14 cellular contexts compared by ENCODE assay signal in genomic region chr12:122866379-122866778, GRCh38. TPM values are rescaled to one million over a fixed set of nuclear protein-coding genes. Genes with fewer than 3 reads are reported as not detected.
DNase-seq lines count a peak whose midpoint lies in the region; ATAC-seq and TF ChIP-seq lines count a peak whose summit lies in the region.
"Had no signal": no experiment of that assay in that cellular context is flagged by ENCODE, and none has a peak within 500 bp of the region (broad histone marks: within the 10 kb centered on the region; RNA-seq: fewer than 3 reads in every experiment).

No MANE protein-coding gene starts in this region.

- POLR2A ChIA-PET in HEK293 (lab: Yijun Ruan, JAX) = no interaction called here
- POLR2A ChIA-PET in activated CD4-positive, alpha-beta memory T cell treated with anti-CD3 and anti-CD28 coated beads for 36 hours (lab: Charles Lee) = no interaction called here

- TF ChIP-seq CTCF in HEK293 (tag by site-specific recombination; IDR thresholded peaks at IDR 0.05) = no peak
- TF ChIP-seq CTCF in endothelial cell (IDR thresholded peaks at IDR 0.05; ENCODE audit: unreplicated experiment) = no peak
- TF ChIP-seq CTCF in liver (IDR thresholded peaks at IDR 0.05; ENCODE audit: low read depth, low read length, missing input control) = no peak

- H3K27me3 ChIP-seq in liver (ENCODE audit: control insufficient read depth in 4 of 4, insufficient read depth in 4 of 4, low read length in 3 of 4) = no peaks in the 10 kb centered on the region
- H3K27me3 ChIP-seq: hepatocyte had no signal

- peaks cover 8% of the 10 kb centered on the region for H3K4me1 Mint-ChIP-seq in endothelial cell (ENCODE audit: unreplicated experiment)
- peaks cover 80% of the 10 kb centered on the region for H3K4me1 Mint-ChIP-seq in stimulated activated memory B cell treated with anti-CD40 and anti-IgM and Interleukin-4, amounts not matched to agents 10 μg/mL and 1 μg/mL and 100 μg/mL, for 72 hours
- peaks cover 7% of the 10 kb centered on the region for H3K4me1 Mint-ChIP-seq in activated CD4-positive, alpha-beta memory T cell treated with anti-CD3 and anti-CD28 coated beads for 36 hours (ENCODE audit: low read depth)
- peaks cover 5% of the 10 kb centered on the region for H3K4me1 Mint-ChIP-seq in T-helper 2 cell treated with Interferon-gamma antibody and Interleukin-4, amounts not matched to agents 5 μg/mL and 100 μg/mL, for 36 hours (ENCODE audit: low read depth)

- no peaks in the 10 kb centered on the region for H3K9me3 ChIP-seq in HEK293 (ENCODE audit: control insufficient read depth, insufficient read depth, low read depth, low read length)
- no peaks in the 10 kb centered on the region for H3K9me3 ChIP-seq in liver (ENCODE audit: control insufficient read depth in 4 of 4, low read length in 3 of 4)

- H3K27ac ChIP-seq in HEK293 (ENCODE audit: extremely low read depth, low read depth, low read length) (no peak overlapping the region), liver (ENCODE audit: low read depth in 1 of 2, low read length in 2 of 2) (peak overlapping the region; percentile 78 to 91)

- peak in 1 of 2 donors; percentile 12 for TF ChIP-seq RAD21 in liver (IDR thresholded peaks at IDR 0.05)

- H3K27ac Mint-ChIP-seq in endothelial cell (ENCODE audit: unreplicated experiment) = peak overlapping the region; percentile 61
- H3K27ac Mint-ChIP-seq in stimulated activated memory B cell treated with anti-CD40 and anti-IgM and Interleukin-4, amounts not matched to agents 10 μg/mL and 1 μg/mL and 100 μg/mL, for 72 hours = peak overlapping the region; percentile 55
- no peak overlapping the region for H3K27ac Mint-ChIP-seq in activated CD4-positive, alpha-beta memory T cell treated with anti-CD3 and anti-CD28 coated beads for 36 hours
- no peak overlapping the region for H3K27ac Mint-ChIP-seq in T-helper 2 cell treated with Interferon-gamma antibody and Interleukin-4, amounts not matched to agents 5 μg/mL and 100 μg/mL, for 36 hours
- H3K27ac Mint-ChIP-seq: activated naive CD4-positive, alpha-beta T cell treated with anti-CD3 and anti-CD28 coated beads, Interleukin-2, amount 50 U/mL, for 24 hours had no signal

- H3K9me3 Mint-ChIP-seq in endothelial cell (ENCODE audit: unreplicated experiment) = no peaks in the 10 kb centered on the region
- H3K9me3 Mint-ChIP-seq in stimulated activated memory B cell treated with anti-CD40 and anti-IgM and Interleukin-4, amounts not matched to agents 10 μg/mL and 1 μg/mL and 100 μg/mL, for 72 hours = no peaks in the 10 kb centered on the region
- H3K9me3 Mint-ChIP-seq in activated CD4-positive, alpha-beta memory T cell treated with anti-CD3 and anti-CD28 coated beads for 36 hours = no peaks in the 10 kb centered on the region
- no peaks in the 10 kb centered on the region for H3K9me3 Mint-ChIP-seq in T-helper 2 cell treated with Interferon-gamma antibody and Interleukin-4, amounts not matched to agents 5 μg/mL and 100 μg/mL, for 36 hours
- H3K9me3 Mint-ChIP-seq: activated naive CD4-positive, alpha-beta T cell treated with anti-CD3 and anti-CD28 coated beads, Interleukin-2, amount 50 U/mL, for 24 hours; brain had no signal

- H3K4me1 ChIP-seq in HEK293 (ENCODE audit: control insufficient read depth, insufficient read depth, low read length) (peaks cover 1% of the 10 kb centered on the region), liver (ENCODE audit: control insufficient read depth in 4 of 4, insufficient read depth in 4 of 4, low read length in 3 of 4) (peaks cover 26 to 93% (median 80%) of the 10 kb centered on the region in 4 donors)

- H3K4me3 ChIP-seq in HEK293 (ENCODE audit: low read depth, low read length) (no peak overlapping the region), liver (ENCODE audit: low read depth in 1 of 3, low read length in 3 of 3) (no peak overlapping the region)
- H3K4me3 ChIP-seq: hepatocyte had no signal

- H3K36me3 ChIP-seq in HEK293 (ENCODE audit: control insufficient read depth in 2 of 2, insufficient read depth in 1 of 2, low read length in 2 of 2) (peaks cover 0 to 69% of the 10 kb centered on the region in 2 experiments; a peak in 2 of 3 replicates), liver (ENCODE audit: control insufficient read depth in 4 of 4, insufficient read depth in 3 of 4, low read depth in 1 of 4, low read length in 3 of 4) (peaks cover 0 to 15% (median 6%) of the 10 kb centered on the region in 4 donors)

- H3K4me3 Mint-ChIP-seq in endothelial cell (ENCODE audit: unreplicated experiment) = no peak overlapping the region
- H3K4me3 Mint-ChIP-seq in stimulated activated memory B cell treated with anti-CD40 and anti-IgM and Interleukin-4, amounts not matched to agents 10 μg/mL and 1 μg/mL and 100 μg/mL, for 72 hours = no peak overlapping the region
- no peak overlapping the region for H3K4me3 Mint-ChIP-seq in activated CD4-positive, alpha-beta memory T cell treated with anti-CD3 and anti-CD28 coated beads for 36 hours
- H3K4me3 Mint-ChIP-seq in T-helper 2 cell treated with Interferon-gamma antibody and Interleukin-4, amounts not matched to agents 5 μg/mL and 100 μg/mL, for 36 hours = no peak overlapping the region
- H3K4me3 Mint-ChIP-seq: activated naive CD4-positive, alpha-beta T cell treated with anti-CD3 and anti-CD28 coated beads, Interleukin-2, amount 50 U/mL, for 24 hours; brain had no signal

- peak overlapping the region; percentile 29 to 47 for H3K9ac ChIP-seq in liver (ENCODE audit: low read depth in 1 of 2, low read length in 2 of 2)

- H3K27me3 Mint-ChIP-seq in endothelial cell (ENCODE audit: unreplicated experiment) = peaks cover 9% of the 10 kb centered on the region
- no peaks in the 10 kb centered on the region for H3K27me3 Mint-ChIP-seq in stimulated activated memory B cell treated with anti-CD40 and anti-IgM and Interleukin-4, amounts not matched to agents 10 μg/mL and 1 μg/mL and 100 μg/mL, for 72 hours
- H3K27me3 Mint-ChIP-seq in activated CD4-positive, alpha-beta memory T cell treated with anti-CD3 and anti-CD28 coated beads for 36 hours = no peaks in the 10 kb centered on the region
- peaks cover 2% of the 10 kb centered on the region for H3K27me3 Mint-ChIP-seq in T-helper 2 cell treated with Interferon-gamma antibody and Interleukin-4, amounts not matched to agents 5 μg/mL and 100 μg/mL, for 36 hours (ENCODE audit: low read depth)
- H3K27me3 Mint-ChIP-seq: activated naive CD4-positive, alpha-beta T cell treated with anti-CD3 and anti-CD28 coated beads, Interleukin-2, amount 50 U/mL, for 24 hours; brain had no signal

- CTCF ChIA-PET in HEK293 (lab: Yijun Ruan, JAX) = interaction anchor here (0.7 kb wide), 1 partner anchor 783 kb away, joined by 4 read pairs; no protein-coding TSS in a partner anchor
- CTCF ChIA-PET in activated CD4-positive, alpha-beta memory T cell treated with anti-CD3 and anti-CD28 coated beads for 36 hours (lab: Charles Lee) = no interaction called here

- no peak for ATAC-seq in stimulated activated memory B cell treated with anti-CD40 and anti-IgM and Interleukin-4, amounts not matched to agents 10 μg/mL and 1 μg/mL and 100 μg/mL, for 72 hours
- ATAC-seq in GM21526 (IDR thresholded peaks at IDR 0.05; ENCODE audit: low FRiP score, unreplicated experiment) (no peak), GM19324 (IDR thresholded peaks at IDR 0.05; ENCODE audit: low FRiP score, unreplicated experiment) (no peak)

- H3K36me3 Mint-ChIP-seq in endothelial cell (ENCODE audit: low read depth, unreplicated experiment) = peaks cover 31% of the 10 kb centered on the region
- H3K36me3 Mint-ChIP-seq in stimulated activated memory B cell treated with anti-CD40 and anti-IgM and Interleukin-4, amounts not matched to agents 10 μg/mL and 1 μg/mL and 100 μg/mL, for 72 hours = peaks cover 49% of the 10 kb centered on the region
- H3K36me3 Mint-ChIP-seq in activated CD4-positive, alpha-beta memory T cell treated with anti-CD3 and anti-CD28 coated beads for 36 hours = peaks cover 31% of the 10 kb centered on the region
- H3K36me3 Mint-ChIP-seq in T-helper 2 cell treated with Interferon-gamma antibody and Interleukin-4, amounts not matched to agents 5 μg/mL and 100 μg/mL, for 36 hours (ENCODE audit: low read depth) = peaks cover 24% of the 10 kb centered on the region

- intact Hi-C loops in activated CD4-positive, alpha-beta memory T cell treated with anti-CD3 and anti-CD28 coated beads for 36 hours (cut with micrococcal nuclease) = no loop called here

- DNase-seq in endothelial cell (ENCODE audit: low spot score) = no peak
- DNase-seq in activated CD4-positive, alpha-beta memory T cell treated with anti-CD3 and anti-CD28 coated beads for 36 hours = no peak
- DNase-seq in T-helper 2 cell treated with Interferon-gamma antibody and Interleukin-4, amounts not matched to agents 5 μg/mL and 100 μg/mL, for 36 hours (ENCODE audit: low spot score) = no peak
- DNase-seq: IMR-90, NCI-H1048, NCI-H2107 had no signal

- WGBS in liver = 40% methylated on average over 17 of the region's 17 CpGs

TF ChIP-seq in HEK293, 187 proteins besides CTCF, POLR2A, EP300 and RAD21:
- TF ChIP-seq ZNF777 (tag by site-specific recombination; IDR thresholded peaks at IDR 0.05; ENCODE audit: borderline replicate concordance) (no peak), SCRT2 (tag by site-specific recombination; IDR thresholded peaks at IDR 0.05) (peak; percentile 69), SCRT1 (tag by site-specific recombination; IDR thresholded peaks at IDR 0.05; ENCODE audit: borderline replicate concordance) (peak; percentile 31; the same call in 1 of the 2 replicates)

TF ChIP-seq in liver, 16 proteins besides CTCF, POLR2A, EP300 and RAD21 (continues in another document):
- TF ChIP-seq HNF4A (conservative IDR thresholded peaks at IDR 0.05) = peak; percentile 94 to 96
- peak; percentile 74 for TF ChIP-seq MAX (IDR thresholded peaks at IDR 0.05)
- TF ChIP-seq FOXA1 (IDR thresholded peaks at IDR 0.05) = no peak
- no peak for TF ChIP-seq TAF1 (conservative IDR thresholded peaks at IDR 0.05)
- peak; percentile 32 for TF ChIP-seq ATF3 (IDR thresholded peaks at IDR 0.05)
- TF ChIP-seq RXRA (IDR thresholded peaks at IDR 0.05) = peak; percentile 84 to 94
- peak; percentile 84 for TF ChIP-seq HNF4G (IDR thresholded peaks at IDR 0.05)
- TF ChIP-seq JUND (IDR thresholded peaks at IDR 0.05) = peak; percentile 26 to 64

RNA-seq across cellular contexts. Expression of gene VPS37B, which starts 29.5 kb away (rescaled TPM):
- total RNA-seq in endothelial cell (ENCODE audit: unreplicated experiment) (13.8 TPM), liver (1 to 10 TPM; 4.4 to 6.8 TPM)
- polyA plus RNA-seq in liver = 1 to 10 TPM; 2.3 to 3.2 TPM
- 10 to 100 TPM in 1 of 2 experiments, 1 to 10 TPM in 1; 10.0 to 10.4 TPM for total RNA-seq in activated CD4-positive, alpha-beta memory T cell treated with anti-CD3 and anti-CD28 coated beads for 36 hours

RNA-seq across cellular contexts. Expression of gene HIP1R, which starts 31.1 kb away (rescaled TPM):
- total RNA-seq in endothelial cell (ENCODE audit: unreplicated experiment) (117 TPM), liver (10 to 100 TPM; 18.3 to 52.5 TPM)
- 10 to 100 TPM; 12.4 to 15.8 TPM for polyA plus RNA-seq in liver
- total RNA-seq in activated CD4-positive, alpha-beta memory T cell treated with anti-CD3 and anti-CD28 coated beads for 36 hours = 10 to 100 TPM; 19.3 to 22.2 TPM

Comparison
In these comparisons a context has a peak if more than half of its experiments do, and no peak if none do; other contexts are left out.
1. H3K27ac Mint-ChIP-seq: peak in endothelial cell (single experiment) and stimulated activated memory B cell treated with anti-CD40 and anti-IgM and Interleukin-4, amounts not matched to agents 10 μg/mL and 1 μg/mL and 100 μg/mL, for 72 hours (single experiment); none in activated CD4-positive, alpha-beta memory T cell treated with anti-CD3 and anti-CD28 coated beads for 36 hours (single experiment) and T-helper 2 cell treated with Interferon-gamma antibody and Interleukin-4, amounts not matched to agents 5 μg/mL and 100 μg/mL, for 36 hours (single experiment).